Comparison of ENCODE assay signal across 9 cellular contexts in genomic region chr5:68242743-68243142, GRCh38. TPM values are rescaled to one million over a fixed set of nuclear protein-coding genes. Genes with fewer than 3 reads are reported as not detected.
DNase-seq lines count a peak whose midpoint lies in the region; ATAC-seq and TF ChIP-seq lines count a peak whose summit lies in the region.
"Had no signal": no experiment of that assay in that cellular context is flagged by ENCODE, and none has a peak within 500 bp of the region (broad histone marks: within the 10 kb centered on the region; RNA-seq: fewer than 3 reads in every experiment).

No MANE protein-coding gene starts in this region.

- H3K4me3 Mint-ChIP-seq in natural killer cell treated with Interleukin-12 subunit alpha and Interleukin-12 subunit beta and Interleukin-15 and Interleukin-18, amount 100 ng/mL, for 72 hours = peak overlapping the region; percentile 83
- H3K4me3 Mint-ChIP-seq in activated T-helper 2 cell treated with anti-CD3 and anti-CD28 coated beads, Interferon-gamma antibody, Interleukin-2, Interleukin-4, amounts not matched to agents 10 μg/mL and 5 μg/mL and 100 μg/mL, durations not matched to agents 14 hours and 24 hours and 36 hours (ENCODE audit: low read depth) = no peak overlapping the region

- no peak for ATAC-seq in natural killer cell treated with Interleukin-12 subunit alpha and Interleukin-12 subunit beta and Interleukin-15 and Interleukin-18, amount 100 ng/mL, for 72 hours

- peaks cover 61 to 79% of the 10 kb centered on the region in 2 donors for H3K4me1 Mint-ChIP-seq in natural killer cell treated with Interleukin-12 subunit alpha and Interleukin-12 subunit beta and Interleukin-15 and Interleukin-18, amount 100 ng/mL, for 72 hours (ENCODE audit: low read depth in 2 of 2)
- peaks cover 59% of the 10 kb centered on the region for H3K4me1 Mint-ChIP-seq in activated T-helper 2 cell treated with anti-CD3 and anti-CD28 coated beads, Interferon-gamma antibody, Interleukin-2, Interleukin-4, amounts not matched to agents 10 μg/mL and 5 μg/mL and 100 μg/mL, durations not matched to agents 14 hours and 24 hours and 36 hours (ENCODE audit: low read depth)

- DNase-seq in AG09319 (ENCODE audit: extremely low read depth, low read depth) = peak; percentile 56
- peak; percentile 43 for DNase-seq in LHCN-M2 (ENCODE audit: low read depth)
- no peak for DNase-seq in dorsolateral prefrontal cortex
- DNase-seq in natural killer cell treated with Interleukin-12 subunit alpha and Interleukin-12 subunit beta and Interleukin-15 and Interleukin-18, amount 100 ng/mL, for 72 hours (ENCODE audit: low spot score) = no peak
- no peak for DNase-seq in activated T-helper 2 cell treated with anti-CD3 and anti-CD28 coated beads, Interferon-gamma antibody, Interleukin-2, Interleukin-4, amounts not matched to agents 10 μg/mL and 5 μg/mL and 100 μg/mL, durations not matched to agents 14 hours and 24 hours and 36 hours (ENCODE audit: low spot score)
- no peak for DNase-seq in OCI-M1 (lab: John Stamatoyannopoulos, UW)
- DNase-seq in NCI-H2171 (lab: John Stamatoyannopoulos, UW) = no peak
- no peak for DNase-seq in AG08395 (ENCODE audit: low spot score)
- DNase-seq: HCEC 1CT had no signal

- peak overlapping the region in 34 of 59 donors; percentile 6 to 67 (median 29) for H3K27ac ChIP-seq in dorsolateral prefrontal cortex

- intact Hi-C loops in dorsolateral prefrontal cortex (cut with DNase I) = no loop called here
- intact Hi-C loops in activated T-helper 2 cell treated with anti-CD3 and anti-CD28 coated beads, Interferon-gamma antibody, Interleukin-2, Interleukin-4, amounts not matched to agents 10 μg/mL and 5 μg/mL and 100 μg/mL, durations not matched to agents 14 hours and 24 hours and 36 hours (cut with micrococcal nuclease) = no loop called here

- H3K27me3 Mint-ChIP-seq in natural killer cell treated with Interleukin-12 subunit alpha and Interleukin-12 subunit beta and Interleukin-15 and Interleukin-18, amount 100 ng/mL, for 72 hours = no peaks in the 10 kb centered on the region
- no peaks in the 10 kb centered on the region for H3K27me3 Mint-ChIP-seq in activated T-helper 2 cell treated with anti-CD3 and anti-CD28 coated beads, Interferon-gamma antibody, Interleukin-2, Interleukin-4, amounts not matched to agents 10 μg/mL and 5 μg/mL and 100 μg/mL, durations not matched to agents 14 hours and 24 hours and 36 hours (ENCODE audit: low read depth)

- no peak for TF ChIP-seq CTCF in AG09319 (IDR thresholded peaks at IDR 0.05; ENCODE audit: low read depth, low read length)
- TF ChIP-seq CTCF in dorsolateral prefrontal cortex (IDR thresholded peaks at IDR 0.05 in 54 of 56, conservative IDR thresholded peaks at IDR 0.05 in 2 of 56; ENCODE audit: low read depth in 1 of 56, partially characterized antibody in 56 of 56) = no peak

- H3K27ac Mint-ChIP-seq in natural killer cell treated with Interleukin-12 subunit alpha and Interleukin-12 subunit beta and Interleukin-15 and Interleukin-18, amount 100 ng/mL, for 72 hours = peak overlapping the region; percentile 92 to 97
- no peak overlapping the region for H3K27ac Mint-ChIP-seq in activated T-helper 2 cell treated with anti-CD3 and anti-CD28 coated beads, Interferon-gamma antibody, Interleukin-2, Interleukin-4, amounts not matched to agents 10 μg/mL and 5 μg/mL and 100 μg/mL, durations not matched to agents 14 hours and 24 hours and 36 hours

- peaks cover 7% of the 10 kb centered on the region for H3K36me3 Mint-ChIP-seq in natural killer cell treated with Interleukin-12 subunit alpha and Interleukin-12 subunit beta and Interleukin-15 and Interleukin-18, amount 100 ng/mL, for 72 hours
- peaks cover 37% of the 10 kb centered on the region for H3K36me3 Mint-ChIP-seq in activated T-helper 2 cell treated with anti-CD3 and anti-CD28 coated beads, Interferon-gamma antibody, Interleukin-2, Interleukin-4, amounts not matched to agents 10 μg/mL and 5 μg/mL and 100 μg/mL, durations not matched to agents 14 hours and 24 hours and 36 hours (ENCODE audit: low read depth)

- no peaks in the 10 kb centered on the region for H3K27me3 ChIP-seq in dorsolateral prefrontal cortex

- H3K4me3 ChIP-seq in dorsolateral prefrontal cortex = no peak overlapping the region

- no peaks in the 10 kb centered on the region for H3K9me3 Mint-ChIP-seq in natural killer cell treated with Interleukin-12 subunit alpha and Interleukin-12 subunit beta and Interleukin-15 and Interleukin-18, amount 100 ng/mL, for 72 hours
- no peaks in the 10 kb centered on the region for H3K9me3 Mint-ChIP-seq in activated T-helper 2 cell treated with anti-CD3 and anti-CD28 coated beads, Interferon-gamma antibody, Interleukin-2, Interleukin-4, amounts not matched to agents 10 μg/mL and 5 μg/mL and 100 μg/mL, durations not matched to agents 14 hours and 24 hours and 36 hours

RNA-seq across cellular contexts. Expression of gene PIK3R1, which starts 27.2 kb away (rescaled TPM):
- 11.0 and 16.5 TPM in 2 replicates for total RNA-seq in LHCN-M2 (2014; rRNA removed)
- 3.4 TPM for polyA plus RNA-seq in LHCN-M2 (2012)
- 100 to 1,000 TPM; 172 to 359 (median 273) TPM for total RNA-seq in dorsolateral prefrontal cortex
- 100 to 1,000 TPM; 141 to 195 TPM for total RNA-seq in natural killer cell treated with Interleukin-12 subunit alpha and Interleukin-12 subunit beta and Interleukin-15 and Interleukin-18, amount 100 ng/mL, for 72 hours
- 58.8 and 60.0 TPM in 2 replicates for total RNA-seq in activated T-helper 2 cell treated with anti-CD3 and anti-CD28 coated beads, Interferon-gamma antibody, Interleukin-2, Interleukin-4, amounts not matched to agents 10 μg/mL and 5 μg/mL and 100 μg/mL, durations not matched to agents 14 hours and 24 hours and 36 hours

Comparison
In these comparisons a context has a peak if more than half of its experiments do, and no peak if none do; other contexts are left out.
1. DNase-seq: peak in AG09319 (single experiment) and LHCN-M2 (single experiment); none in dorsolateral prefrontal cortex (0 of 10), natural killer cell treated with Interleukin-12 subunit alpha and Interleukin-12 subunit beta and Interleukin-15 and Interleukin-18, amount 100 ng/mL, for 72 hours (single experiment), activated T-helper 2 cell treated with anti-CD3 and anti-CD28 coated beads, Interferon-gamma antibody, Interleukin-2, Interleukin-4, amounts not matched to agents 10 μg/mL and 5 μg/mL and 100 μg/mL, durations not matched to agents 14 hours and 24 hours and 36 hours (single experiment), OCI-M1 (single experiment), NCI-H2171 (single experiment) and AG08395 (single experiment).